1 cellular context compared by ENCODE assay signal in genomic region chr1:114150016-114150415, GRCh38.
TF ChIP-seq lines count a peak whose summit lies in the region.

No MANE protein-coding gene starts in this region.

TF ChIP-seq in H1, 55 proteins besides CTCF, POLR2A, EP300 and RAD21:
- TF ChIP-seq E2F6 (IDR thresholded peaks at IDR 0.05), result no peak
- no peak for TF ChIP-seq SP2 (IDR thresholded peaks at IDR 0.05; ENCODE audit: low read length)
- no peak for TF ChIP-seq GTF2F1 (IDR thresholded peaks at IDR 0.05; ENCODE audit: borderline replicate concordance, low read depth, low read length)
- TF ChIP-seq, protein P1, sequence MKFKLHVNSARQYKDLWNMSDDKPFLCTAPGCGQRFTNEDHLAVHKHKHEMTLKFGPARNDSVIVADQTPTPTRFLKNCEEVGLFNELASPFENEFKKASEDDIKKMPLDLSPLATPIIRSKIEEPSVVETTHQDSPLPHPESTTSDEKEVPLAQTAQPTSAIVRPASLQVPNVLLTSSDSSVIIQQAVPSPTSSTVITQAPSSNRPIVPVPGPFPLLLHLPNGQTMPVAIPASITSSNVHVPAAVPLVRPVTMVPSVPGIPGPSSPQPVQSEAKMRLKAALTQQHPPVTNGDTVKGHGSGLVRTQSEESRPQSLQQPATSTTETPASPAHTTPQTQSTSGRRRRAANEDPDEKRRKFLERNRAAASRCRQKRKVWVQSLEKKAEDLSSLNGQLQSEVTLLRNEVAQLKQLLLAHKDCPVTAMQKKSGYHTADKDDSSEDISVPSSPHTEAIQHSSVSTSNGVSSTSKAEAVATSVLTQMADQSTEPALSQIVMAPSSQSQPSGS (IDR thresholded peaks at IDR 0.05; ENCODE audit: low read length), result no peak
- TF ChIP-seq GABPA (IDR thresholded peaks at IDR 0.05; ENCODE audit: borderline replicate concordance, insufficient read depth, low read length), result no peak
- TF ChIP-seq RBBP5 (IDR thresholded peaks at IDR 0.05; ENCODE audit: borderline replicate concordance, low read depth, low read length), result no peak
- TF ChIP-seq BRCA1 (IDR thresholded peaks at IDR 0.05; ENCODE audit: low read depth, low read length), result no peak
- no peak for TF ChIP-seq ZNF274 (IDR thresholded peaks at IDR 0.05; ENCODE audit: borderline replicate concordance, extremely low read depth, low read length)
- no peak for TF ChIP-seq USF2 (IDR thresholded peaks at IDR 0.05; ENCODE audit: low read length)
- TF ChIP-seq TAF1 (IDR thresholded peaks at IDR 0.05; ENCODE audit: low read depth, low read length), result no peak
- no peak for TF ChIP-seq SIN3A (conservative IDR thresholded peaks at IDR 0.05 in 1 of 2, IDR thresholded peaks at IDR 0.05 in 1 of 2; ENCODE audit: low read depth in 1 of 2, low read length in 2 of 2)
- no peak for TF ChIP-seq CTBP2 (IDR thresholded peaks at IDR 0.05; ENCODE audit: borderline replicate concordance, insufficient read depth, insufficient read length, low read length)
